Comparison of ENCODE assay signal across 9 cellular contexts in the genomic region with DNA sequence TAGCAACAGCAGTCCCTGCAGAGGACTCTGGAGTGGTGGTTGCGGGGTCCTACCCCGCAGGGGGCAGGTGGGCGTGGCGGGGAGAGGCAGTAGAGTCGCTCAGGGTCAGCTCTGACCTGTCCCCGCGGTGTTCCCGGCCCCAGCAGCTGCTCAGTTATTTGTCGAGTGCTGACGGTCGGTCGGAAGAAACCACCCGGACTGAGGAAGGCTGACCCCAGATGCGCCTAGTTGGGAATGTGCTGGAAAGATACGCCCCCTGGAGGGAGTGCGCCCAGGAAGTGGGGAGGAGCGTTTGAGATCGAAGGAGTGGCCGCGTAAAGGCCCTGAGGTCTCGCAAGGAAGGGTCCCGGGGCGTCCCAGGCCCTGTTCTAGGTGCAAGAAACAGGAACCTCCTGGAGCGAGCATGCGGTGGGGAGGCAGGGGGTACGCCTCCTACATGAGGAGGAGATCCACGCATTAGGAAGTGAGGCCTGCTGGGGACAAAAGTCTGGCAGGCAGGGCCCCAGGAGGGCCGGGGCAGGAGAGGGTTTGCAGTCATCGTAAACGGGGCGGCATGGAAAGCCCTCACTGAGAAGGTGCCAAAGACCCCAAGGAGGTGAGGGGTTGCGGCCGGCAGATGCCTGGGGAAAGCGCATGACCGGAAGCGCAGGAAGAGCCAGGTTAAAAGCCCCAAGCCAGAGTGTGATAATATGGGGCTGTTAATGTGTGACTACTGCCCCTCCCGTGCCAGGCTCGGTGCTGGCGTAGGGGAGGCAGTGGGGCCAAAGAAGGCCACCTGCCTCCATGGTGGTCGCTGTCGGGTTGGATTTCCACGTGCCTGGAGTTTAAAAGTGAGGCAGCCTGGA. TPM values are rescaled to one million over a fixed set of nuclear protein-coding genes. Genes with fewer than 3 reads are reported as not detected.
DNase-seq lines count a peak whose midpoint lies in the region; ATAC-seq and TF ChIP-seq lines count a peak whose summit lies in the region.
"Had no signal": no experiment of that assay in that cellular context is flagged by ENCODE, and none has a peak within 500 bp of the region (broad histone marks: within the 10 kb centered on the region; RNA-seq: fewer than 3 reads in every experiment).

No MANE protein-coding gene starts in this region.

- peaks cover 66% of the 10 kb centered on the region for H3K27me3 Mint-ChIP-seq in activated naive CD8-positive, alpha-beta T cell treated with anti-CD3 and anti-CD28 coated beads, Interleukin-2, amount 10 ng/mL, durations not matched to agents 7 days and 5 days

- in situ Hi-C loops in gastrocnemius medialis (cut with MboI; ENCODE audit: low sequenced_read_pairs in 4 of 4), result loop anchor here (5.0 to 10.0 kb wide), 3 partner anchors 81 to 111 kb away; no protein-coding TSS in a partner anchor

- H3K4me1 ChIP-seq in hepatocyte (ENCODE audit: insufficient read depth) (peaks cover 37% of the 10 kb centered on the region), gastrocnemius medialis (peaks cover 0 to 4% of the 10 kb centered on the region in 2 donors)

- no peaks in the 10 kb centered on the region for H3K9me2 ChIP-seq in hepatocyte (replicated peaks; ENCODE audit: insufficient read depth)

- TF ChIP-seq POLR2A in gastrocnemius medialis (IDR thresholded peaks at IDR 0.05), result no peak

- H4K20me1 ChIP-seq in hepatocyte (ENCODE audit: insufficient read depth, poor library complexity, severe bottlenecking), result no peaks in the 10 kb centered on the region

- POLR2A ChIA-PET in activated naive CD8-positive, alpha-beta T cell treated with anti-CD3 and anti-CD28 coated beads, Interleukin-2, amount 10 ng/mL, durations not matched to agents 7 days and 5 days (lab: Charles Lee), result interaction anchor here (0.6 kb wide), 2 partner anchors 18 to 104 kb away, joined by 3 read pairs; no protein-coding TSS in a partner anchor

- H3K4me1 Mint-ChIP-seq in activated naive CD8-positive, alpha-beta T cell treated with anti-CD3 and anti-CD28 coated beads, Interleukin-2, amount 10 ng/mL, durations not matched to agents 7 days and 5 days, result peaks cover 22% of the 10 kb centered on the region

- peak overlapping the region; percentile 96 for H3K27ac ChIP-seq in hepatocyte
- H3K27ac ChIP-seq in gastrocnemius medialis, result peak overlapping the region in 2 of 4 donors; percentile 19 to 34
- H3K27ac ChIP-seq: SJSA1 had no signal

- TF ChIP-seq CTCF in hepatocyte (IDR thresholded peaks at IDR 0.05; ENCODE audit: poor library complexity) (peak; percentile 36), gastrocnemius medialis (IDR thresholded peaks at IDR 0.05 in 4 of 5, conservative IDR thresholded peaks at IDR 0.05 in 1 of 5) (no peak)

- peaks cover 10% of the 10 kb centered on the region for H3K79me2 ChIP-seq in hepatocyte

- H3K9me3 ChIP-seq in hepatocyte (ENCODE audit: low read depth), result no peaks in the 10 kb centered on the region
- no peaks in the 10 kb centered on the region for H3K9me3 ChIP-seq in gastrocnemius medialis
- H3K9me3 ChIP-seq: SJSA1 had no signal

- no peaks in the 10 kb centered on the region for H3K9me3 Mint-ChIP-seq in activated naive CD8-positive, alpha-beta T cell treated with anti-CD3 and anti-CD28 coated beads, Interleukin-2, amount 10 ng/mL, durations not matched to agents 7 days and 5 days

- no peaks in the 10 kb centered on the region for H3K36me3 Mint-ChIP-seq in activated naive CD8-positive, alpha-beta T cell treated with anti-CD3 and anti-CD28 coated beads, Interleukin-2, amount 10 ng/mL, durations not matched to agents 7 days and 5 days

- H3K4me3 ChIP-seq in hepatocyte (peak overlapping the region; percentile 38), gastrocnemius medialis (peak overlapping the region; percentile 8 to 41 (median 18))
- H3K4me3 ChIP-seq: SJSA1 had no signal

- H3K36me3 ChIP-seq in hepatocyte (replicated peaks; ENCODE audit: insufficient read depth, low read depth) (no peaks in the 10 kb centered on the region), gastrocnemius medialis (no peaks in the 10 kb centered on the region)
- H3K36me3 ChIP-seq: SJSA1 had no signal

- H3K4me2 ChIP-seq in hepatocyte, result peak overlapping the region; percentile 96

- peak overlapping the region; percentile 81 for H2AFZ ChIP-seq in hepatocyte

- peak; percentile 31 for ATAC-seq in activated naive CD8-positive, alpha-beta T cell treated with anti-CD3 and anti-CD28 coated beads, Interleukin-2, amount 10 ng/mL, durations not matched to agents 7 days and 5 days (ENCODE audit: low read depth)
- ATAC-seq in gastrocnemius medialis (peak in 1 of 2 donors; percentile 42), HG02571 (IDR thresholded peaks at IDR 0.05; ENCODE audit: unreplicated experiment) (no peak)

- 6% methylated on average over 42 of the region's 42 CpGs for WGBS in hepatocyte (ENCODE audit: low lambda C conversion rate, missing lambda C conversion rate)

- intact Hi-C loops in gastrocnemius medialis (cut with DNase I; ENCODE audit: low total_unique reads), result no loop called here

- H3K27ac Mint-ChIP-seq in activated naive CD8-positive, alpha-beta T cell treated with anti-CD3 and anti-CD28 coated beads, Interleukin-2, amount 10 ng/mL, durations not matched to agents 7 days and 5 days, result no peak overlapping the region

- H3K4me3 Mint-ChIP-seq in activated naive CD8-positive, alpha-beta T cell treated with anti-CD3 and anti-CD28 coated beads, Interleukin-2, amount 10 ng/mL, durations not matched to agents 7 days and 5 days, result peak overlapping the region; percentile 72

- DNase-seq in NCI-H146 (lab: John Stamatoyannopoulos, UW) (peak; percentile 55), NCI-H146 treated with DMSO at 0.1 percent for 48 hours (lab: John Stamatoyannopoulos, UW; ENCODE audit: unreplicated experiment) (no peak), hepatocyte (ENCODE audit: low spot score) (peak; percentile 81), gastrocnemius medialis (no peak), NOMO-1 treated with dmso at 0.1 percent for 144 hours (lab: John Stamatoyannopoulos, UW; ENCODE audit: unreplicated experiment) (no peak)
- no peak for DNase-seq in activated naive CD8-positive, alpha-beta T cell treated with anti-CD3 and anti-CD28 coated beads, Interleukin-2, amount 10 ng/mL, durations not matched to agents 7 days and 5 days
- no peak for DNase-seq in stimulated activated naive CD4-positive, alpha-beta T cell (lab: John Stamatoyannopoulos, UW)

- H3K27me3 ChIP-seq in hepatocyte (no peaks in the 10 kb centered on the region), gastrocnemius medialis (peaks cover 40 to 58% (median 47%) of the 10 kb centered on the region in 3 donors)
- H3K27me3 ChIP-seq: SJSA1 had no signal

RNA-seq across cellular contexts. Expression of a gene that starts 9.1 kb away (rescaled TPM):
- total RNA-seq in activated naive CD8-positive, alpha-beta T cell treated with anti-CD3 and anti-CD28 coated beads, Interleukin-2, amount 10 ng/mL, durations not matched to agents 7 days and 5 days, result not detected
- total RNA-seq in hepatocyte, result 36.4 and 51.7 TPM in 2 replicates
- 46.8 and 55.9 TPM in 2 replicates for polyA plus RNA-seq in hepatocyte
- 1 to 10 TPM in 1 of 4 donors, under 1 TPM in 3; 0.46 to 1.6 (median 0.75) TPM for total RNA-seq in gastrocnemius medialis

RNA-seq across cellular contexts. Expression of a gene that starts 24.5 kb away (rescaled TPM):
- under 1 TPM in 1 of 2 experiments, not detected in 1; 0.11 TPM for total RNA-seq in activated naive CD8-positive, alpha-beta T cell treated with anti-CD3 and anti-CD28 coated beads, Interleukin-2, amount 10 ng/mL, durations not matched to agents 7 days and 5 days
- total RNA-seq in hepatocyte (0.27 TPM in 1 of 2 replicates, not detected in the other), gastrocnemius medialis (not detected)
- polyA plus RNA-seq in hepatocyte, result not detected in 2 replicates
- total RNA-seq: SJSA1 had no signal

RNA-seq across cellular contexts. Expression of a gene that starts 57.4 kb away (rescaled TPM):
- total RNA-seq in activated naive CD8-positive, alpha-beta T cell treated with anti-CD3 and anti-CD28 coated beads, Interleukin-2, amount 10 ng/mL, durations not matched to agents 7 days and 5 days, result 10 to 100 TPM; 76.1 to 87.4 TPM
- total RNA-seq in hepatocyte (48.6 and 51.2 TPM in 2 replicates), gastrocnemius medialis (10 to 100 TPM; 47.4 to 74.9 (median 62.8) TPM)
- 67.6 and 68.8 TPM in 2 replicates for polyA plus RNA-seq in hepatocyte

Comparison
In these comparisons a context has a peak if more than half of its experiments do, and no peak if none do; other contexts are left out.
1. DNase-seq: peak in NCI-H146 (single experiment) and hepatocyte (single experiment); none in NCI-H146 treated with DMSO at 0.1 percent for 48 hours (single experiment), activated naive CD8-positive, alpha-beta T cell treated with anti-CD3 and anti-CD28 coated beads, Interleukin-2, amount 10 ng/mL, durations not matched to agents 7 days and 5 days (single experiment), gastrocnemius medialis (0 of 2), NOMO-1 treated with dmso at 0.1 percent for 144 hours (single experiment) and stimulated activated naive CD4-positive, alpha-beta T cell (0 of 6).
2. RNA of a gene that starts 9.1 kb away (total RNA-seq): 36.4 to 51.7 TPM in hepatocyte; 0.46 to 1.6 TPM in gastrocnemius medialis and not detected in activated naive CD8-positive, alpha-beta T cell treated with anti-CD3 and anti-CD28 coated beads, Interleukin-2, amount 10 ng/mL, durations not matched to agents 7 days and 5 days; every median in the first group is over 10 times any median in the second.